8 cellular contexts compared by ENCODE assay signal in the genomic region with DNA sequence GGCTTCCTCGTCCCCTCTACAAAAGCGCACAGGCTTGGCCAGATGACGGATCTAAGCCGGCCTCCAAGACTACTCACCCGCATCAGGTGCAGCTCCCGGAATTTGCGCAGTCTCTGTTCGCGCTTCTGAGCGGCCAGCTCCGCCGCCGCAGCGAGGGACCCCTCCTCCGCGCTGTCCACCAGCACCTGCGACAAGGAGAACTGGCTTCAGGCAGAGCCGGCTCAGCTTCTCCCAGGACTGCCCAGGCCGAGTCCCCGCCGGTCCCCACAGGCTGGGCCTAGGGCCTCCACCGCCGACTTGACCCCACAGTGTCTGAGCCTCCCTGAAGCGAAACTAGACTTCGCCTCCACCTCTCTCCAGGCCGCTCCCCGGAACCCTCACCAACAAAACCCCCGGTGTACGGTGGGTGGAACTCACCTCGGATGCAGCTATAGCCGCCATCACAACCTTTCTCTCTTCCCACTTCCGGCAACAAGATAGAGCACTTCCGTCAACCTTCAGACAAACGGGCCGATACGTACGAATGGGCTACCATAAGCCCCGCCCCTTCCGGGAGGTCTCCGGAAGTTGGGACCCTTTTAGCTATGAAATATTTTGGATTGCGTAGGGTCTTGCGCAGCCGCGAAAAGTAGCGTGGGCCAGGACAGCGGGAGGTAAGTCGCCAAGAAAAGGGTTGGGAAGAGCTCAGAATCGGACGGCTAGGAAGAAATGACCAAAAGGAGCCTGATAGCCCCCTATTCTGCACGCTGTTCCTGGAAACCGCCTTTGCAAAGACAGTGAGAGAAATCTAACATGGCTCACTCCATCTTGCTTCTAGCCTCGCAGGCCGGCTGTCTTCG. TPM values are rescaled to one million over a fixed set of nuclear protein-coding genes. Genes with fewer than 3 reads are reported as not detected.
DNase-seq lines count a peak whose midpoint lies in the region; ATAC-seq and TF ChIP-seq lines count a peak whose summit lies in the region.

A gene (minus strand): TSS at position 476 of the 839 bp plus-strand sequence. CDS start 35 bp downstream, at position 441.

- WGBS in GM23248 (ENCODE audit: low coverage in 1 of 2, low lambda C conversion rate in 2 of 2, missing lambda C conversion rate in 2 of 2), 2 experiments: 0 to 1% methylated on average over 54 of the region's 54 CpGs

- peaks cover 73% of the 10 kb centered on the region for H3K79me2 ChIP-seq in GM23248 (ENCODE audit: insufficient read depth)
- peaks cover 27% of the 10 kb centered on the region for H3K79me2 ChIP-seq in fibroblast of lung (ENCODE audit: control insufficient read depth, insufficient read depth, low read length)

- H3K4me1 ChIP-seq in GM23248 (ENCODE audit: insufficient read depth) (peaks cover 29% of the 10 kb centered on the region), fibroblast of lung (ENCODE audit: control insufficient read depth, extremely low read depth, insufficient read depth, low read length) (peaks cover 9% of the 10 kb centered on the region)

- H3K36me3 ChIP-seq in GM23248 (ENCODE audit: low read depth): peaks cover 22% of the 10 kb centered on the region
- H3K36me3 ChIP-seq in fibroblast of lung (ENCODE audit: control insufficient read depth, insufficient read depth, low read length): peaks cover 3% of the 10 kb centered on the region

- no peak for TF ChIP-seq CTCF in fibroblast of lung (conservative IDR thresholded peaks at IDR 0.05 in 1 of 2, IDR thresholded peaks at IDR 0.05 in 1 of 2; ENCODE audit: low read depth in 1 of 2, low read length in 2 of 2)

- peaks cover 19 to 37% (median 22%) of the 10 kb centered on the region in 3 donors for H3K4me1 Mint-ChIP-seq in naive B cell
- H3K4me1 Mint-ChIP-seq in stimulated activated memory B cell treated with anti-CD40 and anti-IgM and Interleukin-4, amounts not matched to agents 10 μg/mL and 1 μg/mL and 100 μg/mL, for 72 hours: peaks cover 26% of the 10 kb centered on the region

- H3K27me3 ChIP-seq in GM23248 (replicated peaks; ENCODE audit: insufficient read depth) (no peaks in the 10 kb centered on the region), fibroblast of lung (ENCODE audit: control insufficient read depth, insufficient read depth, low read length) (no peaks in the 10 kb centered on the region)

- H4K20me1 ChIP-seq in GM23248 (ENCODE audit: insufficient read depth) (no peaks in the 10 kb centered on the region), fibroblast of lung (ENCODE audit: control insufficient read depth, extremely low read depth, insufficient read depth, low read length) (no peaks in the 10 kb centered on the region)

- H3K9me3 Mint-ChIP-seq in naive B cell: no peaks in the 10 kb centered on the region
- no peaks in the 10 kb centered on the region for H3K9me3 Mint-ChIP-seq in stimulated activated memory B cell treated with anti-CD40 and anti-IgM and Interleukin-4, amounts not matched to agents 10 μg/mL and 1 μg/mL and 100 μg/mL, for 72 hours

- no peak within 1 kb of the TSS for H3K27ac Mint-ChIP-seq in naive B cell
- no peak within 1 kb of the TSS for H3K27ac Mint-ChIP-seq in stimulated activated memory B cell treated with anti-CD40 and anti-IgM and Interleukin-4, amounts not matched to agents 10 μg/mL and 1 μg/mL and 100 μg/mL, for 72 hours

- peak; percentile 89 to 90 for ATAC-seq in naive B cell (ENCODE audit: low read depth in 2 of 2)
- peak; percentile 96 for ATAC-seq in stimulated activated memory B cell treated with anti-CD40 and anti-IgM and Interleukin-4, amounts not matched to agents 10 μg/mL and 1 μg/mL and 100 μg/mL, for 72 hours

- H3K4me3 ChIP-seq in GM23248 (peak within 1 kb of the TSS; percentile 92), fibroblast of lung (replicated peaks in 1 of 4; ENCODE audit: control extremely low read depth in 1 of 4, insufficient read depth in 1 of 4, low read depth in 3 of 4, low read length in 4 of 4) (peak within 1 kb of the TSS; percentile 60 to 99 (median 84))

- peaks cover 8 to 10% of the 10 kb centered on the region in 2 donors for H3K36me3 Mint-ChIP-seq in naive B cell
- H3K36me3 Mint-ChIP-seq in stimulated activated memory B cell treated with anti-CD40 and anti-IgM and Interleukin-4, amounts not matched to agents 10 μg/mL and 1 μg/mL and 100 μg/mL, for 72 hours: peaks cover 32% of the 10 kb centered on the region

- H3K27ac ChIP-seq in GM23248: peak within 1 kb of the TSS; percentile 90
- peak within 1 kb of the TSS; percentile 98 for H3K27ac ChIP-seq in fibroblast of lung (ENCODE audit: insufficient read depth, low read length)

- H3K27me3 Mint-ChIP-seq in naive B cell: no peaks in the 10 kb centered on the region
- H3K27me3 Mint-ChIP-seq in stimulated activated memory B cell treated with anti-CD40 and anti-IgM and Interleukin-4, amounts not matched to agents 10 μg/mL and 1 μg/mL and 100 μg/mL, for 72 hours: no peaks in the 10 kb centered on the region

- in situ Hi-C loops in GM23248 (cut with MboI): loop anchor here (25.0 kb wide), 1 partner anchor 580 kb away; a partner anchor contains a TSS

- peaks cover 34% of the 10 kb centered on the region for H3F3A ChIP-seq in GM23248 (ENCODE audit: insufficient read depth)

- H3K4me3 Mint-ChIP-seq in naive B cell: no peak within 1 kb of the TSS
- no peak within 1 kb of the TSS for H3K4me3 Mint-ChIP-seq in stimulated activated memory B cell treated with anti-CD40 and anti-IgM and Interleukin-4, amounts not matched to agents 10 μg/mL and 1 μg/mL and 100 μg/mL, for 72 hours

- H3K9me2 ChIP-seq in GM23248 (ENCODE audit: insufficient read depth): no peaks in the 10 kb centered on the region

- H3K4me2 ChIP-seq in GM23248 (ENCODE audit: unreplicated experiment): peak within 1 kb of the TSS; percentile 95
- H3K4me2 ChIP-seq in fibroblast of lung (ENCODE audit: extremely low read depth, insufficient read depth, low read length): peak within 1 kb of the TSS; percentile 94

- DNase-seq in DMS79 (lab: John Stamatoyannopoulos, UW) (peak; percentile 95), GM23248 (peak; percentile 97), Kasumi-1 (lab: John Stamatoyannopoulos, UW) (peak; percentile 97 to 99), RKO (ENCODE audit: low spot score) (peak; percentile 96), activated T-helper 1 cell treated with Interleukin-2 at 50 U/mL for 16 hours (ENCODE audit: low read depth) (peak; percentile 79), fibroblast of lung (ENCODE audit: low read depth in 2 of 2) (peak; percentile 93 to 94), naive B cell (peak; percentile 87)

- H3K9ac ChIP-seq in GM23248 (peak within 1 kb of the TSS; percentile 96), fibroblast of lung (ENCODE audit: insufficient read depth, low read length) (peak within 1 kb of the TSS; percentile 74)

- H2AFZ ChIP-seq in GM23248: peak within 1 kb of the TSS; percentile 77
- peak within 1 kb of the TSS; percentile 84 for H2AFZ ChIP-seq in fibroblast of lung (ENCODE audit: low read length)

- no peaks in the 10 kb centered on the region for H3K9me3 ChIP-seq in GM23248 (ENCODE audit: low read depth)
- H3K9me3 ChIP-seq in fibroblast of lung (ENCODE audit: control insufficient read depth, insufficient read depth, low read depth, low read length): no peaks in the 10 kb centered on the region

RNA-seq across cellular contexts. Expression of the gene that starts here (rescaled TPM):
- 31.7 and 50.3 TPM in 2 replicates for total RNA-seq in GM23248 (2014; rRNA removed; shearing (Covaris generic))
- polyA plus RNA-seq in GM23248 (2016; fragmentation: Nextera tagmentation; extraction: Ambion mirVana): 39.9 and 40.5 TPM in 2 replicates
- total RNA-seq in fibroblast of lung: 42.4 and 55.0 TPM in 2 replicates
- 36.2 and 41.6 TPM in 2 replicates for polyA plus RNA-seq in fibroblast of lung
- polyA plus RNA-seq in fibroblast of lung (2012): 38.3 and 44.2 TPM in 2 replicates
- polyA minus RNA-seq in fibroblast of lung (ENCODE audit: low replicate concordance): not detected in 2 replicates
- polyA plus RNA-seq in naive B cell (ENCODE audit: low read depth in 6 of 6): 10 to 100 TPM; 69.2 to 93.1 (median 78.0) TPM

Comparison
In these comparisons a context has a peak if more than half of its experiments do, and no peak if none do; other contexts are left out.
1. Peak in every context shown above with its lines: DNase-seq, ATAC-seq, H3K4me3 ChIP-seq and H3K27ac ChIP-seq.